Comparison of ENCODE assay signal across 21 cellular contexts in the genomic region with DNA sequence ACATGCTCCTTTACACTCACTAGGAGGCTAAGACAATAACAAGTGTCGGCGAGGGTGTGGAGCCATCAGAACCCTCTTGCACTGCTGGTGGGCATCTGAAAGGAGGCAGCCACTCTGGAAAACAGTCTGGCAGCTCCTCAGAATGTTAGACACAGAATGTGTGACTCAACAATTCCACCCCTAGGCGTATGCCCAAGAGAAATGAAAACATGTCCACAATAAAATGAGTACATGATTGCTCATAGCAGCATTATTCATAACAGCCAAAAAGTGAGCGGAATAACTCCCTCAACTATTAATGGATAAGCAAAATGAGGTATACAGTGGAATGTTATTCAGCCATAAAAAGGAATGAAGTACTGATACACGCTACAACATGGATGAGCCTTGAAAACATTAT. TPM values are rescaled to one million over a fixed set of nuclear protein-coding genes. Genes with fewer than 3 reads are reported as not detected.
DNase-seq lines count a peak whose midpoint lies in the region; ATAC-seq, FAIRE-seq and TF ChIP-seq lines count a peak whose summit lies in the region.
"Had no signal": no experiment of that assay in that cellular context is flagged by ENCODE, and none has a peak within 500 bp of the region (broad histone marks: within the 10 kb centered on the region; RNA-seq: fewer than 3 reads in every experiment).

No MANE protein-coding gene starts in this region.

- peaks cover 5% of the 10 kb centered on the region for H3K9me3 Mint-ChIP-seq in stimulated activated effector memory CD8-positive, alpha-beta T cell treated with anti-CD3 and anti-CD28 coated beads, Interleukin-12 subunit alpha, Interleukin-12 subunit beta, amount 100 ng/mL, for 72 hours
- H3K9me3 Mint-ChIP-seq: neural crest cell had no signal

- in situ Hi-C loops in HepG2 (cut with HindIII; ENCODE audit: extremely low pct_ligation_motif_present, low pct_unique_long_range_greater_than_20kb) = no loop called here

- H4K20me1 ChIP-seq in HepG2 (ENCODE audit: insufficient read depth, low read length) = no peaks in the 10 kb centered on the region

- H3K36me3 ChIP-seq in HepG2 (replicated peaks in 1 of 2; ENCODE audit: control insufficient read depth in 1 of 2, insufficient read depth in 2 of 2, low read length in 2 of 2) = no peaks in the 10 kb centered on the region
- no peaks in the 10 kb centered on the region for H3K36me3 ChIP-seq in right lobe of liver
- peaks cover 12% of the 10 kb centered on the region for H3K36me3 ChIP-seq in bronchial epithelial cell (ENCODE audit: control insufficient read depth, insufficient read depth, low read length)
- H3K36me3 ChIP-seq: esophagus muscularis mucosa, heart right ventricle, thoracic aorta had no signal

- CTCF ChIA-PET in HepG2 (lab: Yijun Ruan, JAX; ENCODE audit: low intra/inter-chr PET ratio, low total read pairs) = no interaction called here

- H3K79me2 ChIP-seq in HepG2 (ENCODE audit: insufficient read depth, low read length) = no peaks in the 10 kb centered on the region

- no peak overlapping the region for H3K4me3 Mint-ChIP-seq in stimulated activated effector memory CD8-positive, alpha-beta T cell treated with anti-CD3 and anti-CD28 coated beads, Interleukin-12 subunit alpha, Interleukin-12 subunit beta, amount 100 ng/mL, for 72 hours
- H3K4me3 Mint-ChIP-seq: H9, mesothelial cell of epicardium, neural crest cell had no signal

- no peak overlapping the region for H2AFZ ChIP-seq in HepG2 (ENCODE audit: low read length)
- H2AFZ ChIP-seq: PC-9 had no signal

- no peak overlapping the region for H3K27ac Mint-ChIP-seq in stimulated activated effector memory CD8-positive, alpha-beta T cell treated with anti-CD3 and anti-CD28 coated beads, Interleukin-12 subunit alpha, Interleukin-12 subunit beta, amount 100 ng/mL, for 72 hours
- H3K27ac Mint-ChIP-seq: H9, mesothelial cell of epicardium had no signal

- BruUV-seq in HepG2 (replicated peaks; lab: Mats Ljungman, UMichigan) = no TSS peak

- TF ChIP-seq POLR2A in HepG2 (IDR thresholded peaks at IDR 0.05; ENCODE audit: insufficient read depth in 1 of 2, low read depth in 2 of 2, low read length in 2 of 2) = no peak
- no peak for TF ChIP-seq POLR2A in right lobe of liver (IDR thresholded peaks at IDR 0.05)

- no peak overlapping the region for H3K4me2 ChIP-seq in HepG2 (ENCODE audit: low read depth, low read length)
- H3K4me2 ChIP-seq: PC-9 had no signal

- TF ChIP-seq CTCF in HepG2 (CRISPR knock-in tag; IDR thresholded peaks at IDR 0.05) (no peak), right lobe of liver (IDR thresholded peaks at IDR 0.05) (no peak), bronchial epithelial cell (IDR thresholded peaks at IDR 0.05; ENCODE audit: insufficient read depth, low read length, severe bottlenecking) (no peak)

- FAIRE-seq in HepG2 (lab: Jason Lieb, UNC) (no peak), bronchial epithelial cell (lab: Jason Lieb, UNC) (no peak)
- FAIRE-seq: G401.6 had no signal

- H3K4me3 ChIP-seq in HepG2 (replicated peaks in 1 of 3; ENCODE audit: insufficient read depth in 1 of 3, low read depth in 2 of 3, low read length in 3 of 3) (no peak overlapping the region), right lobe of liver (no peak overlapping the region), bronchial epithelial cell (ENCODE audit: low read depth, low read length) (no peak overlapping the region)
- H3K4me3 ChIP-seq: body of pancreas, esophagus muscularis mucosa, heart right ventricle, PC-9, thoracic aorta had no signal

- DNase-seq in HepG2 (ENCODE audit: low spot score) = no peak
- DNase-seq in right lobe of liver = no peak
- peak; percentile 34 for DNase-seq in LoVo (ENCODE audit: low spot score)
- DNase-seq in bronchial epithelial cell (ENCODE audit: low read depth) = peak; percentile 97
- no peak for DNase-seq in stimulated activated effector memory CD8-positive, alpha-beta T cell treated with anti-CD3 and anti-CD28 coated beads, Interleukin-12 subunit alpha, Interleukin-12 subunit beta, amount 100 ng/mL, for 72 hours (ENCODE audit: low spot score in 2 of 2)
- no peak for DNase-seq in NCI-H187 treated with DMSO at 0.1 percent for 48 hours (lab: John Stamatoyannopoulos, UW)
- no peak for DNase-seq in islet precursor cell
- DNase-seq in amygdala (lab: John Stamatoyannopoulos, UW) = no peak
- DNase-seq: activated gamma-delta T cell treated with Interleukin-2 at 50 U/mL for 16 hours, body of pancreas, dermis blood vessel endothelial cell, H9, heart right ventricle, IMR-90, NCI-H774 had no signal

- intact Hi-C loops in HepG2 (cut with micrococcal nuclease; ENCODE audit: unreplicated experiment) = no loop called here
- intact Hi-C loops in right lobe of liver (cut with DNase I) = no loop called here

- H3K27me3 ChIP-seq in HepG2 (ENCODE audit: control insufficient read depth in 1 of 2, insufficient read depth in 2 of 2, low read length in 2 of 2) (peaks cover 3 to 25% of the 10 kb centered on the region in 2 experiments; a peak in 3 of 5 replicates), right lobe of liver (no peaks in the 10 kb centered on the region), bronchial epithelial cell (ENCODE audit: control insufficient read depth, insufficient read depth, low read length) (no peaks in the 10 kb centered on the region)
- H3K27me3 ChIP-seq: body of pancreas had no signal

- no peak for TF ChIP-seq RAD21 in HepG2 (CRISPR knock-in tag; IDR thresholded peaks at IDR 0.05)

- H3K4me1 Mint-ChIP-seq in stimulated activated effector memory CD8-positive, alpha-beta T cell treated with anti-CD3 and anti-CD28 coated beads, Interleukin-12 subunit alpha, Interleukin-12 subunit beta, amount 100 ng/mL, for 72 hours = no peaks in the 10 kb centered on the region

- WGBS in HepG2 (ENCODE audit: low lambda C conversion rate) = 18% methylated on average over 5 of the region's 5 CpGs
- 64% methylated on average over 5 of the region's 5 CpGs for WGBS in right lobe of liver (ENCODE audit: insufficient coverage, low coverage, low lambda C conversion rate, missing lambda C conversion rate)

- H3K27ac ChIP-seq in HepG2 (ENCODE audit: extremely low read length, insufficient read depth, low read length) (no peak overlapping the region), right lobe of liver (no peak overlapping the region)
- H3K27ac ChIP-seq: body of pancreas, esophagus muscularis mucosa, heart right ventricle, PC-9, thoracic aorta had no signal

- H3K9me3 ChIP-seq in HepG2 (ENCODE audit: low read length) (no peaks in the 10 kb centered on the region), right lobe of liver (no peaks in the 10 kb centered on the region)
- H3K9me3 ChIP-seq: body of pancreas, thoracic aorta had no signal

- no peak for ATAC-seq in HepG2
- ATAC-seq in right lobe of liver = no peak
- ATAC-seq in stimulated activated effector memory CD8-positive, alpha-beta T cell treated with anti-CD3 and anti-CD28 coated beads, Interleukin-12 subunit alpha, Interleukin-12 subunit beta, amount 100 ng/mL, for 72 hours = peak; percentile 38
- ATAC-seq: body of pancreas, heart right ventricle had no signal

- H3K4me1 ChIP-seq in HepG2 (ENCODE audit: insufficient read depth, low read length) = no peaks in the 10 kb centered on the region
- no peaks in the 10 kb centered on the region for H3K4me1 ChIP-seq in right lobe of liver
- H3K4me1 ChIP-seq: body of pancreas, esophagus muscularis mucosa, heart right ventricle had no signal

- H3K9ac ChIP-seq in HepG2 (ENCODE audit: insufficient read depth, low read depth, low read length) = no peak overlapping the region

- POLR2A ChIA-PET in HepG2 (lab: Yijun Ruan, JAX) = no interaction called here

- H3K36me3 Mint-ChIP-seq in stimulated activated effector memory CD8-positive, alpha-beta T cell treated with anti-CD3 and anti-CD28 coated beads, Interleukin-12 subunit alpha, Interleukin-12 subunit beta, amount 100 ng/mL, for 72 hours = no peaks in the 10 kb centered on the region
- H3K36me3 Mint-ChIP-seq: mesothelial cell of epicardium had no signal

- TF ChIP-seq EP300 in HepG2 (IDR thresholded peaks at IDR 0.05; ENCODE audit: low read depth in 2 of 2, low read length in 2 of 2) = no peak
- TF ChIP-seq EP300 in HepG2 (CRISPR knock-in tag; IDR thresholded peaks at IDR 0.05; ENCODE audit: borderline replicate concordance) = no peak

TF ChIP-seq in HepG2, 621 proteins besides CTCF, POLR2A, EP300 and RAD21 (continues in another document):
- TF ChIP-seq NFE2L1 (CRISPR knock-in tag; IDR thresholded peaks at IDR 0.05; ENCODE audit: borderline replicate concordance) = no peak
- no peak for TF ChIP-seq MLLT10 (CRISPR knock-in tag; IDR thresholded peaks at IDR 0.05)
- TF ChIP-seq TRIM24 (CRISPR knock-in tag; IDR thresholded peaks at IDR 0.05) = no peak

RNA-seq across cellular contexts. Expression of a gene that starts 57.8 kb away (rescaled TPM):
- total RNA-seq in HepG2 (2016; rRNA removed; fragmentation: Illumina TruSeq; extraction: Trizol) = not detected in 2 replicates
- not detected in 2 replicates for total RNA-seq in HepG2 (2016; cell fraction: cytosol; rRNA removed; fragmentation: Illumina TruSeq; extraction: Trizol; ENCODE audit: low read depth)
- total RNA-seq in HepG2 (2016; cell fraction: insoluble cytoplasmic fraction; rRNA removed; fragmentation: Illumina TruSeq; extraction: Trizol) = not detected in 2 replicates
- not detected in 2 replicates for total RNA-seq in HepG2 (2016; cell fraction: membrane; rRNA removed; fragmentation: Illumina TruSeq; extraction: Trizol)
- not detected in 2 replicates for total RNA-seq in HepG2 (2016; cell fraction: nucleus; rRNA removed; fragmentation: Illumina TruSeq; extraction: Trizol)
- polyA plus RNA-seq in HepG2 (2011; rRNA removed) = not detected in 2 replicates
- polyA plus RNA-seq in HepG2 (2011; cell fraction: cytosol; rRNA removed) = not detected in 2 replicates
- polyA plus RNA-seq in HepG2 (2011; cell fraction: nucleus; rRNA removed) = not detected in 2 replicates
- not detected in 2 replicates for polyA plus RNA-seq in HepG2 (2012)
- not detected in 2 replicates for polyA plus RNA-seq in HepG2 (2016; cell fraction: cytosol; fragmentation: Illumina TruSeq; extraction: Trizol; ENCODE audit: low read depth)
- not detected in 2 replicates for polyA plus RNA-seq in HepG2 (2016; cell fraction: insoluble cytoplasmic fraction; fragmentation: Illumina TruSeq; extraction: Trizol; ENCODE audit: low read depth)
- polyA plus RNA-seq in HepG2 (2016; cell fraction: membrane; fragmentation: Illumina TruSeq; extraction: Trizol; ENCODE audit: low read depth) = not detected in 2 replicates
- not detected in 2 replicates for polyA plus RNA-seq in HepG2 (2016; cell fraction: nucleus; fragmentation: Illumina TruSeq; extraction: Trizol; ENCODE audit: insufficient read depth, low read depth)
- polyA minus RNA-seq in HepG2 (2011; rRNA and poly(A)+ RNA removed; ENCODE audit: low replicate concordance) = 0.10 TPM in 1 of 2 replicates, not detected in the other
- not detected in 2 replicates for polyA minus RNA-seq in HepG2 (2011; cell fraction: cytosol; rRNA and poly(A)+ RNA removed)
- polyA minus RNA-seq in HepG2 (2011; cell fraction: nucleus; rRNA and poly(A)+ RNA removed) = not detected in 2 replicates
- not detected for total RNA-seq in right lobe of liver
- 7.9 and 13.4 TPM in 2 replicates for total RNA-seq in bronchial epithelial cell
- total RNA-seq: esophagus muscularis mucosa, H9, heart right ventricle, IMR-90, thoracic aorta had no signal
- polyA plus RNA-seq: heart right ventricle, IMR-90 had no signal

Comparison
In these comparisons a context has a peak if more than half of its experiments do, and no peak if none do; other contexts are left out.
1. DNase-seq: peak in LoVo (single experiment) and bronchial epithelial cell (single experiment); none in HepG2 (single experiment), right lobe of liver (0 of 3), stimulated activated effector memory CD8-positive, alpha-beta T cell treated with anti-CD3 and anti-CD28 coated beads, Interleukin-12 subunit alpha, Interleukin-12 subunit beta, amount 100 ng/mL, for 72 hours (0 of 2), NCI-H187 treated with DMSO at 0.1 percent for 48 hours (single experiment), islet precursor cell (single experiment) and amygdala (0 of 56).